In genomic region chr19:858868-859843, GRCh38 we compare ENCODE assay signal across 1 cellular context.
TF ChIP-seq lines count a peak whose summit lies in the region.

TSS of gene CFD (plus strand) at chr19:859664. CDS start at chr19:859690, 26 bp downstream.

TF ChIP-seq in HepG2, 621 proteins besides CTCF, POLR2A, EP300 and RAD21 (continued from another document and continues in another):
- TF ChIP-seq, protein P1, sequence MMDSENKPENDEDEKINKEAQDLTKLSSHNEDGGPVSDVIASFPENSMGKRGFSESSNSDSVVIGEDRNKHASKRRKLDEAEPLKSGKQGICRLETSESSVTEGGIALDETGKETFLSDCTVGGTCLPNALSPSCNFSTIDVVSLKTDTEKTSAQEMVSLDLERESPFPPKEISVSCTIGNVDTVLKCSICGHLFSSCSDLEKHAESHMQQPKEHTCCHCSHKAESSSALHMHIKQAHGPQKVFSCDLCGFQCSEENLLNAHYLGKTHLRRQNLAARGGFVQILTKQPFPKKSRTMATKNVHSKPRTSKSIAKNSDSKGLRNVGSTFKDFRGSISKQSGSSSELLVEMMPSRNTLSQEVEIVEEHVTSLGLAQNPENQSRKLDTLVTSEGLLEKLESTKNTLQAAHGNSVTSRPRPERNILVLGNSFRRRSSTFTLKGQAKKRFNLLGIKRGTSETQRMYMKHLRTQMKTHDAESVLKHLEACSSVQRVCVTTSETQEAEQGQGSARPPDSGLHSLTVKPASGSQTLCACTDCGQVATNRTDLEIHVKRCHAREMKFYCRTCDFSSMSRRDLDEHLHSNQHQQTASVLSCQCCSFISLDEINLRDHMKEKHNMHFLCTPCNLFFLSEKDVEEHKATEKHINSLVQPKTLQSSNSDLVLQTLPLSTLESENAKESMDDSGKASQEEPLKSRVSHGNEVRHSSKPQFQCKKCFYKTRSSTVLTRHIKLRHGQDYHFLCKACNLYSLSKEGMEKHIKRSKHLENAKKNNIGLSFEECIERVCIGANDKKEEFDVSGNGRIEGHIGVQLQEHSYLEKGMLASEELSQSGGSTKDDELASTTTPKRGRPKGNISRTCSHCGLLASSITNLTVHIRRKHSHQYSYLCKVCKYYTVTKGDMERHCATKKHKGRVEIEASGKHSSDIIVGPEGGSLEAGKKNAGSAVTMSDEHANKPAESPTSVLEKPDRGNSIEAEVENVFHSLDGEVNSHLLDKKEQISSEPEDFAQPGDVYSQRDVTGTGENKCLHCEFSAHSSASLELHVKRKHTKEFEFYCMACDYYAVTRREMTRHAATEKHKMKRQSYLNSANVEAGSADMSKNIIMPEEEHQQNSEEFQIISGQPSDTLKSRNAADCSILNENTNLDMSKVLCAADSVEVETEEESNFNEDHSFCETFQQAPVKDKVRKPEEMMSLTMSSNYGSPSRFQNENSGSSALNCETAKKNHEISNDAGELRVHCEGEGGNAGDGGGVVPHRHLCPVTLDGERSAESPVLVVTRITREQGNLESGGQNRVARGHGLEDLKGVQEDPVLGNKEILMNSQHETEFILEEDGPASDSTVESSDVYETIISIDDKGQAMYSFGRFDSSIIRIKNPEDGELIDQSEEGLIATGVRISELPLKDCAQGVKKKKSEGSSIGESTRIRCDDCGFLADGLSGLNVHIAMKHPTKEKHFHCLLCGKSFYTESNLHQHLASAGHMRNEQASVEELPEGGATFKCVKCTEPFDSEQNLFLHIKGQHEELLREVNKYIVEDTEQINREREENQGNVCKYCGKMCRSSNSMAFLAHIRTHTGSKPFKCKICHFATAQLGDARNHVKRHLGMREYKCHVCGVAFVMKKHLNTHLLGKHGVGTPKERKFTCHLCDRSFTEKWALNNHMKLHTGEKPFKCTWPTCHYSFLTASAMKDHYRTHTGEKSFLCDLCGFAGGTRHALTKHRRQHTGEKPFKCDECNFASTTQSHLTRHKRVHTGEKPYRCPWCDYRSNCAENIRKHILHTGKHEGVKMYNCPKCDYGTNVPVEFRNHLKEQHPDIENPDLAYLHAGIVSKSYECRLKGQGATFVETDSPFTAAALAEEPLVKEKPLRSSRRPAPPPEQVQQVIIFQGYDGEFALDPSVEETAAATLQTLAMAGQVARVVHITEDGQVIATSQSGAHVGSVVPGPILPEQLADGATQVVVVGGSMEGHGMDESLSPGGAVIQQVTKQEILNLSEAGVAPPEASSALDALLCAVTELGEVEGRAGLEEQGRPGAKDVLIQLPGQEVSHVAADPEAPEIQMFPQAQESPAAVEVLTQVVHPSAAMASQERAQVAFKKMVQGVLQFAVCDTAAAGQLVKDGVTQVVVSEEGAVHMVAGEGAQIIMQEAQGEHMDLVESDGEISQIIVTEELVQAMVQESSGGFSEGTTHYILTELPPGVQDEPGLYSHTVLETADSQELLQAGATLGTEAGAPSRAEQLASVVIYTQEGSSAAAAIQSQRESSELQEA (CRISPR knock-in tag; IDR thresholded peaks at IDR 0.05; ENCODE audit: not compliant biosample characterization), result no peak
- TF ChIP-seq ZMYM2 (CRISPR knock-in tag; IDR thresholded peaks at IDR 0.05) (peak; percentile 48; the same call in 1 of the 2 replicates), NR2F6 (IDR thresholded peaks at IDR 0.05) (0 out of 2 replicates have a peak, but pooled peaks have one; percentile 11), NR2F6 (CRISPR knock-in tag; IDR thresholded peaks at IDR 0.05) (0 out of 2 replicates have a peak, but pooled peaks have one; percentile 8), SOX13 (IDR thresholded peaks at IDR 0.05) (no peak), SOX13 (CRISPR knock-in tag; conservative IDR thresholded peaks at IDR 0.05 in 1 of 2, IDR thresholded peaks at IDR 0.05 in 1 of 2) (0 out of 4 replicates have a peak, but pooled peaks of 1 of the 2 experiments have one; percentile 6), JDP2 (CRISPR knock-in tag; IDR thresholded peaks at IDR 0.05; ENCODE audit: borderline replicate concordance) (no peak), KDM5B (CRISPR knock-in tag; IDR thresholded peaks at IDR 0.05; ENCODE audit: borderline replicate concordance) (0 out of 2 replicates have a peak, but pooled peaks have one; percentile 16), SIN3B (IDR thresholded peaks at IDR 0.05; ENCODE audit: low read length) (no peak), ZNF776 (CRISPR knock-in tag; IDR thresholded peaks at IDR 0.05) (no peak), ZNF292 (CRISPR knock-in tag; IDR thresholded peaks at IDR 0.05; ENCODE audit: borderline replicate concordance, low read depth) (no peak), LCORL (IDR thresholded peaks at IDR 0.05) (no peak), LCORL (CRISPR knock-in tag; IDR thresholded peaks at IDR 0.05) (0 out of 2 replicates have a peak, but pooled peaks have one; percentile 27), ZNF280B (CRISPR knock-in tag; IDR thresholded peaks at IDR 0.05; ENCODE audit: borderline replicate concordance) (0 out of 2 replicates have a peak, but pooled peaks have one; percentile 40), PRPF4 (IDR thresholded peaks at IDR 0.05; ENCODE audit: low read depth, low read length, poor library complexity, severe bottlenecking) (no peak), GATAD2A (CRISPR knock-in tag; IDR thresholded peaks at IDR 0.05) (peak; percentile 34; the same call in 1 of the 2 replicates), HNRNPK (IDR thresholded peaks at IDR 0.05; ENCODE audit: low read depth, low read length, poor library complexity, severe bottlenecking) (no peak), ZNF605 (CRISPR knock-in tag; IDR thresholded peaks at IDR 0.05) (0 out of 2 replicates have a peak, but pooled peaks have one; percentile 23), TOE1 (CRISPR knock-in tag; IDR thresholded peaks at IDR 0.05) (no peak), TFAP4 (IDR thresholded peaks at IDR 0.05; ENCODE audit: borderline replicate concordance, low read depth) (0 out of 2 replicates have a peak, but pooled peaks have one; percentile 32), ZNF3 (CRISPR knock-in tag; IDR thresholded peaks at IDR 0.05) (0 out of 2 replicates have a peak, but pooled peaks have one; percentile 31), ZNF263 (CRISPR knock-in tag; IDR thresholded peaks at IDR 0.05) (peak; percentile 98), ZNF501 (CRISPR knock-in tag; IDR thresholded peaks at IDR 0.05) (0 out of 2 replicates have a peak, but pooled peaks have one; percentile 13), ZBTB8A (CRISPR knock-in tag; IDR thresholded peaks at IDR 0.05; ENCODE audit: borderline replicate concordance, low read depth) (no peak), SMYD3 (CRISPR knock-in tag; IDR thresholded peaks at IDR 0.05) (no peak), ZNF619 (CRISPR knock-in tag; IDR thresholded peaks at IDR 0.05) (peak; percentile 48; the same call in 1 of the 2 replicates), HMG20A (CRISPR knock-in tag; IDR thresholded peaks at IDR 0.05; ENCODE audit: borderline replicate concordance) (no peak), NRL (CRISPR knock-in tag; IDR thresholded peaks at IDR 0.05; ENCODE audit: borderline replicate concordance) (0 out of 2 replicates have a peak, but pooled peaks have one; percentile 42), ADNP (CRISPR knock-in tag; IDR thresholded peaks at IDR 0.05) (0 out of 2 replicates have a peak, but pooled peaks have one; percentile 25), SP1 (IDR thresholded peaks at IDR 0.05) (no peak), SP1 (CRISPR knock-in tag; IDR thresholded peaks at IDR 0.05) (peak; percentile 38; the same call in 1 of the 2 replicates), TBX2 (CRISPR knock-in tag; IDR thresholded peaks at IDR 0.05; ENCODE audit: borderline replicate concordance) (peak; percentile 50; the same call in 1 of the 2 replicates), ZNF782 (CRISPR knock-in tag; IDR thresholded peaks at IDR 0.05; ENCODE audit: borderline replicate concordance) (no peak), KDM4B (CRISPR knock-in tag; IDR thresholded peaks at IDR 0.05) (no peak), CEBPB (IDR thresholded peaks at IDR 0.05; ENCODE audit: borderline replicate concordance, low read depth, low read length) (peak; percentile 67), CHD4 (IDR thresholded peaks at IDR 0.05; ENCODE audit: borderline replicate concordance, low read length) (0 out of 2 replicates have a peak, but pooled peaks have one; percentile 39), SOX5 (CRISPR knock-in tag; IDR thresholded peaks at IDR 0.05; ENCODE audit: borderline replicate concordance) (0 out of 2 replicates have a peak, but pooled peaks have one; percentile 8), ZBTB7B (CRISPR knock-in tag; IDR thresholded peaks at IDR 0.05) (peak; percentile 70), PHF20 (CRISPR knock-in tag; IDR thresholded peaks at IDR 0.05) (no peak), ZFY (CRISPR knock-in tag; IDR thresholded peaks at IDR 0.05) (peak; percentile 42; the same call in 1 of the 2 replicates), SALL1 (CRISPR knock-in tag; IDR thresholded peaks at IDR 0.05) (0 out of 2 replicates have a peak, but pooled peaks have one; percentile 10), ZMYM3 (CRISPR knock-in tag; IDR thresholded peaks at IDR 0.05) (peak; percentile 55; the same call in 1 of the 2 replicates), NBN (conservative IDR thresholded peaks at IDR 0.05) (no peak), ZNF546 (CRISPR knock-in tag; conservative IDR thresholded peaks at IDR 0.05) (no peak), HOXA7 (CRISPR knock-in tag; IDR thresholded peaks at IDR 0.05) (no peak), ZNF275 (CRISPR knock-in tag; IDR thresholded peaks at IDR 0.05; ENCODE audit: borderline replicate concordance) (no peak)
- TF ChIP-seq, protein P2, sequence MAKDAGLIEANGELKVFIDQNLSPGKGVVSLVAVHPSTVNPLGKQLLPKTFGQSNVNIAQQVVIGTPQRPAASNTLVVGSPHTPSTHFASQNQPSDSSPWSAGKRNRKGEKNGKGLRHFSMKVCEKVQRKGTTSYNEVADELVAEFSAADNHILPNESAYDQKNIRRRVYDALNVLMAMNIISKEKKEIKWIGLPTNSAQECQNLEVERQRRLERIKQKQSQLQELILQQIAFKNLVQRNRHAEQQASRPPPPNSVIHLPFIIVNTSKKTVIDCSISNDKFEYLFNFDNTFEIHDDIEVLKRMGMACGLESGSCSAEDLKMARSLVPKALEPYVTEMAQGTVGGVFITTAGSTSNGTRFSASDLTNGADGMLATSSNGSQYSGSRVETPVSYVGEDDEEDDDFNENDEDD (CRISPR knock-in tag; IDR thresholded peaks at IDR 0.05; ENCODE audit: borderline replicate concordance), result no peak
- TF ChIP-seq, protein P3, sequence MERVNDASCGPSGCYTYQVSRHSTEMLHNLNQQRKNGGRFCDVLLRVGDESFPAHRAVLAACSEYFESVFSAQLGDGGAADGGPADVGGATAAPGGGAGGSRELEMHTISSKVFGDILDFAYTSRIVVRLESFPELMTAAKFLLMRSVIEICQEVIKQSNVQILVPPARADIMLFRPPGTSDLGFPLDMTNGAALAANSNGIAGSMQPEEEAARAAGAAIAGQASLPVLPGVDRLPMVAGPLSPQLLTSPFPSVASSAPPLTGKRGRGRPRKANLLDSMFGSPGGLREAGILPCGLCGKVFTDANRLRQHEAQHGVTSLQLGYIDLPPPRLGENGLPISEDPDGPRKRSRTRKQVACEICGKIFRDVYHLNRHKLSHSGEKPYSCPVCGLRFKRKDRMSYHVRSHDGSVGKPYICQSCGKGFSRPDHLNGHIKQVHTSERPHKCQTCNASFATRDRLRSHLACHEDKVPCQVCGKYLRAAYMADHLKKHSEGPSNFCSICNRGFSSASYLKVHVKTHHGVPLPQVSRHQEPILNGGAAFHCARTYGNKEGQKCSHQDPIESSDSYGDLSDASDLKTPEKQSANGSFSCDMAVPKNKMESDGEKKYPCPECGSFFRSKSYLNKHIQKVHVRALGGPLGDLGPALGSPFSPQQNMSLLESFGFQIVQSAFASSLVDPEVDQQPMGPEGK (CRISPR knock-in tag; IDR thresholded peaks at IDR 0.05), result peak; percentile 62
- TF ChIP-seq, protein P4, sequence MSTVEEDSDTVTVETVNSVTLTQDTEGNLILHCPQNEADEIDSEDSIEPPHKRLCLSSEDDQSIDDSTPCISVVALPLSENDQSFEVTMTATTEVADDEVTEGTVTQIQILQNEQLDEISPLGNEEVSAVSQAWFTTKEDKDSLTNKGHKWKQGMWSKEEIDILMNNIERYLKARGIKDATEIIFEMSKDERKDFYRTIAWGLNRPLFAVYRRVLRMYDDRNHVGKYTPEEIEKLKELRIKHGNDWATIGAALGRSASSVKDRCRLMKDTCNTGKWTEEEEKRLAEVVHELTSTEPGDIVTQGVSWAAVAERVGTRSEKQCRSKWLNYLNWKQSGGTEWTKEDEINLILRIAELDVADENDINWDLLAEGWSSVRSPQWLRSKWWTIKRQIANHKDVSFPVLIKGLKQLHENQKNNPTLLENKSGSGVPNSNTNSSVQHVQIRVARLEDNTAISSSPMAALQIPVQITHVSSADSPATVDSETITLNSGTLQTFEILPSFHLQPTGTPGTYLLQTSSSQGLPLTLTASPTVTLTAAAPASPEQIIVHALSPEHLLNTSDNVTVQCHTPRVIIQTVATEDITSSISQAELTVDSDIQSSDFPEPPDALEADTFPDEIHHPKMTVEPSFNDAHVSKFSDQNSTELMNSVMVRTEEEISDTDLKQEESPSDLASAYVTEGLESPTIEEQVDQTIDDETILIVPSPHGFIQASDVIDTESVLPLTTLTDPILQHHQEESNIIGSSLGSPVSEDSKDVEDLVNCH (CRISPR knock-in tag; IDR thresholded peaks at IDR 0.05), result no peak
